Comparison of ENCODE assay signal across 16 cellular contexts in the genomic region with DNA sequence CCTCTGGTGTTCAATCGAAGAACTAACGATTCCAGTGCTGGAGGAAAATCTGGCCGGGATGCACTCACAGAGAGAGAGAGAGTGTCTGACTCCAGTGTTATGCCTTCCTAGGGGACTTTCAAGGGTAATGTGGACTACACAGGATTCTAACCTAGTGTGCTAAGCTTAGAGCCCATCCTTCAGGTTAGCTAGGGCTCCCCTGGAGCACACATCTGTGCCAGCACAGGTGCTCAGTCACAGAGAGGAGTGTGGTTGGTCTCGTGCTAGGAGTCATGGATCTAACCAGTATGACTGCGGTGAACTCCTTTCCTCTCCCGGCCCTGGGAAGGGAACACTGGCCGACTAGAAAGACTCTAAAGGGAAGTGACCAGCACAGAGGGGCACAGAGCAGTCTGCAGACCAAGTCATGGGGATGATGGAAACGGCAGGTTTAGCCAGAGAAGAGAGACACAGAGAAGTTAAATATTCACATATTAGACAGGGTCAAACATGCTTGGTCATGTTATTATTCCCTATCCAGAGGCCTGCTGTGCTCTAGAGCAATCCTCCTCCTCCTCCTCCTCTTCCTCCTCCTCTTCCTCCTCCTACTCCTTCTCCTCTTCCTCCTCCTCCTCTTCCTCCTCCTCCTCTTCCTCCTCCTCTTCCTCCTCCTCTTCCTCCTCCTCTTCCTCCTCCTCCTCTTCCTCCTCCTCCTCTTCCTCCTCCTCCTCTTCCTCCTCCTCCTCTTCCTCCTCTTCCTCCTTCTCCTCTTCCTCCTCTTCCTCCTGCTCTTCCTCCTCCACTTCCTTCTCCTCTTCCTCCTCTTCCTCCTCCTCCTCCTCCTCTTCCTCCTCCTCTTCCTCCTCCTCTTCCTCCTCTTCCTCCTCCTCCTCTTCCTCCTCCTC.
"Had no signal": no experiment of that assay in that cellular context is flagged by ENCODE, and none has a peak within 500 bp of the region (broad histone marks: within the 10 kb centered on the region; RNA-seq: fewer than 3 reads in every experiment).

No MANE protein-coding gene starts in this region.

- H3K4me3 ChIP-seq: dorsolateral prefrontal cortex, esophagus muscularis mucosa, hepatocyte, mucosa of descending colon, tibial nerve had no signal

- H3K4me1 Mint-ChIP-seq: activated CD4-positive, alpha-beta T cell treated with anti-CD3 and anti-CD28 coated beads, Interleukin-2, amount 10 ng/mL, durations not matched to agents 7 days and 5 days; activated naive CD4-positive, alpha-beta T cell treated with anti-CD3 and anti-CD28 coated beads, Interleukin-2, amount 10 ng/mL, durations not matched to agents 7 days and 5 days; memory B cell had no signal

- H3K9me3 ChIP-seq: esophagus muscularis mucosa, mucosa of descending colon, tibial nerve had no signal

- H3K36me3 Mint-ChIP-seq: activated naive CD4-positive, alpha-beta T cell treated with anti-CD3 and anti-CD28 coated beads, Interleukin-2, amount 10 ng/mL, durations not matched to agents 7 days and 5 days; memory B cell; naive thymus-derived CD4-positive, alpha-beta T cell had no signal

- H3K4me3 Mint-ChIP-seq: activated CD4-positive, alpha-beta T cell treated with anti-CD3 and anti-CD28 coated beads, Interleukin-2, amount 10 ng/mL, durations not matched to agents 7 days and 5 days; activated naive CD4-positive, alpha-beta T cell treated with anti-CD3 and anti-CD28 coated beads, Interleukin-2, amount 10 ng/mL, durations not matched to agents 7 days and 5 days; activated T-cell treated with anti-CD3 and anti-CD28 coated beads, Interleukin-2, amount 50 U/mL, for 24 hours; memory B cell; naive thymus-derived CD4-positive, alpha-beta T cell had no signal

- H3K27me3 ChIP-seq: hepatocyte, tibial nerve had no signal

- H3K27ac Mint-ChIP-seq: activated CD4-positive, alpha-beta T cell treated with anti-CD3 and anti-CD28 coated beads, Interleukin-2, amount 10 ng/mL, durations not matched to agents 7 days and 5 days; activated naive CD4-positive, alpha-beta T cell treated with anti-CD3 and anti-CD28 coated beads, Interleukin-2, amount 10 ng/mL, durations not matched to agents 7 days and 5 days; activated T-cell treated with anti-CD3 and anti-CD28 coated beads, Interleukin-2, amount 50 U/mL, for 24 hours; memory B cell; naive thymus-derived CD4-positive, alpha-beta T cell had no signal

- H3K36me3 ChIP-seq: esophagus muscularis mucosa, tibial nerve had no signal

- DNase-seq: activated CD4-positive, alpha-beta T cell treated with anti-CD3 and anti-CD28 coated beads, Interleukin-2, amount 10 ng/mL, durations not matched to agents 7 days and 5 days; activated naive CD4-positive, alpha-beta T cell treated with anti-CD3 and anti-CD28 coated beads, Interleukin-2, amount 10 ng/mL, durations not matched to agents 7 days and 5 days; activated T-cell treated with anti-CD3 and anti-CD28 coated beads, Interleukin-2, amount 50 U/mL, for 24 hours; dorsolateral prefrontal cortex; left ventricle myocardium superior; mucosa of descending colon; naive thymus-derived CD4-positive, alpha-beta T cell; posterior cingulate gyrus; stimulated activated CD4-positive, alpha-beta T cell treated with anti-CD3 and anti-CD28 coated beads, Interleukin-4, amount 100 ng/mL, for 1 hour; stimulated activated naive CD4-positive, alpha-beta T cell treated with Interleukin-2 at 50 U/mL for 16 hours; substantia nigra had no signal

- FAIRE-seq: astrocyte had no signal

- H3K9me3 Mint-ChIP-seq: activated CD4-positive, alpha-beta T cell treated with anti-CD3 and anti-CD28 coated beads, Interleukin-2, amount 10 ng/mL, durations not matched to agents 7 days and 5 days; activated naive CD4-positive, alpha-beta T cell treated with anti-CD3 and anti-CD28 coated beads, Interleukin-2, amount 10 ng/mL, durations not matched to agents 7 days and 5 days; activated T-cell treated with anti-CD3 and anti-CD28 coated beads, Interleukin-2, amount 50 U/mL, for 24 hours had no signal

- H3K27ac ChIP-seq: dorsolateral prefrontal cortex, esophagus muscularis mucosa, hepatocyte, tibial nerve had no signal

- H3K4me1 ChIP-seq: esophagus muscularis mucosa, tibial nerve had no signal
